Comparison of ENCODE assay signal across 12 cellular contexts in genomic region chr5:163566678-163567077, GRCh38.
DNase-seq lines count a peak whose midpoint lies in the region; ATAC-seq, FAIRE-seq and TF ChIP-seq lines count a peak whose summit lies in the region.
"Had no signal": no experiment of that assay in that cellular context is flagged by ENCODE, and none has a peak within 500 bp of the region (broad histone marks: within the 10 kb centered on the region; RNA-seq: fewer than 3 reads in every experiment).

No MANE protein-coding gene starts in this region.

- POLR2A ChIA-PET in Caco-2 (lab: Charles Lee), result no interaction called here

- peaks cover 2% of the 10 kb centered on the region; the same call in 1 of the 2 replicates for H3K27me3 ChIP-seq in Caco-2 (replicated peaks; ENCODE audit: control insufficient read depth, insufficient read depth, low read length)
- H3K27me3 ChIP-seq: ovary had no signal

- no peaks in the 10 kb centered on the region for H3K9me3 ChIP-seq in Caco-2
- H3K9me3 ChIP-seq: ovary, transverse colon had no signal

- H3K9me3 Mint-ChIP-seq in stimulated activated naive CD8-positive, alpha-beta T cell treated with anti-CD3 and anti-CD28 coated beads, Interleukin-15, amount 100 ng/mL, for 72 hours, result no peaks in the 10 kb centered on the region
- H3K9me3 Mint-ChIP-seq in Caco-2 (ENCODE audit: unreplicated experiment), result no peaks in the 10 kb centered on the region

- peak; percentile 27 for ATAC-seq in stimulated activated naive CD8-positive, alpha-beta T cell treated with anti-CD3 and anti-CD28 coated beads, Interleukin-15, amount 100 ng/mL, for 72 hours
- ATAC-seq in stimulated activated naive CD8-positive, alpha-beta T cell treated with anti-CD3 and anti-CD28 coated beads, Interleukin-15, Interleukin-2, amounts not matched to agents 100 U/mL and 50 U/mL, for 24 hours, result no peak
- ATAC-seq in left ventricle myocardium superior, result no peak

- H3K4me1 Mint-ChIP-seq in stimulated activated naive CD8-positive, alpha-beta T cell treated with anti-CD3 and anti-CD28 coated beads, Interleukin-15, amount 100 ng/mL, for 72 hours, result peaks cover 27% of the 10 kb centered on the region
- H3K4me1 Mint-ChIP-seq in Caco-2 (ENCODE audit: low read depth, unreplicated experiment), result peaks cover 8% of the 10 kb centered on the region

- no peak for DNase-seq in stimulated activated naive CD8-positive, alpha-beta T cell treated with anti-CD3 and anti-CD28 coated beads, Interleukin-15, amount 100 ng/mL, for 72 hours
- no peak for DNase-seq in stimulated activated naive CD8-positive, alpha-beta T cell treated with anti-CD3 and anti-CD28 coated beads, Interleukin-15, Interleukin-2, amounts not matched to agents 100 U/mL and 50 U/mL, for 24 hours
- DNase-seq in Caco-2 (no peak), substantia nigra (lab: John Stamatoyannopoulos, UW) (no peak), left ventricle myocardium superior (no peak), putamen (ENCODE audit: low spot score) (no peak)
- DNase-seq: DMS79, NCI-H1694 had no signal

- no peaks in the 10 kb centered on the region for H3K36me3 ChIP-seq in Caco-2 (ENCODE audit: control insufficient read depth, insufficient read depth, low read length)
- H3K36me3 ChIP-seq: ovary, transverse colon had no signal

- intact Hi-C loops in Caco-2 (cut with micrococcal nuclease; ENCODE audit: unreplicated experiment), result loop anchor here (10.0 kb wide), 1 partner anchor 258 kb away; no protein-coding TSS in a partner anchor
- intact Hi-C loops in left ventricle myocardium superior (cut with micrococcal nuclease), result loop anchor here (10.0 kb wide), 1 partner anchor 938 kb away; no protein-coding TSS in a partner anchor

- FAIRE-seq in islet of Langerhans (lab: Jason Lieb, UNC), result peak; percentile 38

- no peak for TF ChIP-seq CTCF in VCaP (conservative IDR thresholded peaks at IDR 0.05)
- no peak for TF ChIP-seq CTCF in Caco-2 (IDR thresholded peaks at IDR 0.05; ENCODE audit: insufficient read depth in 1 of 2, low read depth in 1 of 2, low read length in 1 of 2, severe bottlenecking in 1 of 2, unreplicated experiment in 1 of 2)

- 0 out of 2 replicates have a peak, but pooled peaks cover 3% of the 10 kb centered on the region for H3K4me1 ChIP-seq in Caco-2

- CTCF ChIA-PET in Caco-2 (lab: Charles Lee), result no interaction called here

- H3K27ac Mint-ChIP-seq in stimulated activated naive CD8-positive, alpha-beta T cell treated with anti-CD3 and anti-CD28 coated beads, Interleukin-15, amount 100 ng/mL, for 72 hours, result no peak overlapping the region
- no peak overlapping the region for H3K27ac Mint-ChIP-seq in Caco-2 (ENCODE audit: unreplicated experiment)

- no peaks in the 10 kb centered on the region for H3K36me3 Mint-ChIP-seq in Caco-2 (ENCODE audit: insufficient read depth, unreplicated experiment)

- H3K27ac ChIP-seq in VCaP, result peak overlapping the region; percentile 56
- no peak overlapping the region for H3K27ac ChIP-seq in substantia nigra (ENCODE audit: low read depth, low read length, poor library complexity, severe bottlenecking)
- H3K27ac ChIP-seq: ovary, transverse colon had no signal

- no peak overlapping the region for H3K4me3 ChIP-seq in Caco-2 (ENCODE audit: low read depth, low read length)

- H3K4me3 Mint-ChIP-seq in stimulated activated naive CD8-positive, alpha-beta T cell treated with anti-CD3 and anti-CD28 coated beads, Interleukin-15, amount 100 ng/mL, for 72 hours, result peak overlapping the region in 1 of 2 donors; percentile 32
- no peak overlapping the region for H3K4me3 Mint-ChIP-seq in Caco-2 (ENCODE audit: unreplicated experiment)

- H3K27me3 Mint-ChIP-seq in stimulated activated naive CD8-positive, alpha-beta T cell treated with anti-CD3 and anti-CD28 coated beads, Interleukin-15, amount 100 ng/mL, for 72 hours, result peaks cover 68% of the 10 kb centered on the region
- H3K27me3 Mint-ChIP-seq in Caco-2 (ENCODE audit: insufficient read depth, unreplicated experiment), result peaks cover 19% of the 10 kb centered on the region

- no TSS peak for BruUV-seq in Caco-2 (replicated peaks; lab: Mats Ljungman, UMichigan)
